ENCODE assay signal across 1 cellular context in the genomic region with DNA sequence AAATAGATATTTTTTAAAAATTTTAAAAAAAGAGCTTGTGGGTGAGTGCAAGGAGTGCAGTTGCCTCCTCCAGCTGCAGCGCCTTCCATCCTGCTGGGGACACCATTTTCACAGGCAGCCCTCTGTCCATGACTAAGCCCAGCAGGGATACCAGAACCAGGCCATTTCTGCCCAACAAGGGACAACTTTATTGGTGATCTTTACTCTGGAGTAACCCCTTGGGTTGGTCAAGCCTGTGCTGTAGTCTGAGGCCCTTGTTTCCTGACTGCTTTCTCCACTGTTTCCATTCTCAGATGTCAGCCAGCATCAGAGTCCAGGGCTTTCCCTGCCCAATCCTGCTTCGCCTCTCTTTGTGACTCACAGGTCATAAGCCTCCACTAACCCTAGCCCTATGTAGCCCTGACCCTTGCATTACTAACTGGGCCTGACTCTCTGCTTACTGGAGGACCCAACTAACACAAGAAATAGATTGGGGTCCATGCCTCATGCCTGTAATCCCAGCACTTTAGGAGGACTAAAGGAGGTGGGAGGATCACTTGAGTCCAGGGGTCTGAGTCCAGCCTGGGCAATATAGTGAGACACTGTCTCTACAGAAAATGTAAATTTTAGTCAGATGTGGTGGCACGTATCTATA.
TF ChIP-seq lines count a peak whose summit lies in the region.

No MANE protein-coding gene starts in this region.

TF ChIP-seq in HepG2, 621 proteins besides CTCF, POLR2A, EP300 and RAD21 (continued from another document):
- TF ChIP-seq, protein P1, sequence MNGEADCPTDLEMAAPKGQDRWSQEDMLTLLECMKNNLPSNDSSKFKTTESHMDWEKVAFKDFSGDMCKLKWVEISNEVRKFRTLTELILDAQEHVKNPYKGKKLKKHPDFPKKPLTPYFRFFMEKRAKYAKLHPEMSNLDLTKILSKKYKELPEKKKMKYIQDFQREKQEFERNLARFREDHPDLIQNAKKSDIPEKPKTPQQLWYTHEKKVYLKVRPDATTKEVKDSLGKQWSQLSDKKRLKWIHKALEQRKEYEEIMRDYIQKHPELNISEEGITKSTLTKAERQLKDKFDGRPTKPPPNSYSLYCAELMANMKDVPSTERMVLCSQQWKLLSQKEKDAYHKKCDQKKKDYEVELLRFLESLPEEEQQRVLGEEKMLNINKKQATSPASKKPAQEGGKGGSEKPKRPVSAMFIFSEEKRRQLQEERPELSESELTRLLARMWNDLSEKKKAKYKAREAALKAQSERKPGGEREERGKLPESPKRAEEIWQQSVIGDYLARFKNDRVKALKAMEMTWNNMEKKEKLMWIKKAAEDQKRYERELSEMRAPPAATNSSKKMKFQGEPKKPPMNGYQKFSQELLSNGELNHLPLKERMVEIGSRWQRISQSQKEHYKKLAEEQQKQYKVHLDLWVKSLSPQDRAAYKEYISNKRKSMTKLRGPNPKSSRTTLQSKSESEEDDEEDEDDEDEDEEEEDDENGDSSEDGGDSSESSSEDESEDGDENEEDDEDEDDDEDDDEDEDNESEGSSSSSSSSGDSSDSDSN (CRISPR knock-in tag; IDR thresholded peaks at IDR 0.05) = 0 out of 2 replicates have a peak, but pooled peaks have one; percentile 23
- TF ChIP-seq ZC3H13 (CRISPR knock-in tag; IDR thresholded peaks at IDR 0.05) (no peak), ZNF343 (CRISPR knock-in tag; IDR thresholded peaks at IDR 0.05) (no peak), FOXM1 (CRISPR knock-in tag; IDR thresholded peaks at IDR 0.05) (no peak), HOXA7 (CRISPR knock-in tag; IDR thresholded peaks at IDR 0.05) (no peak), THAP11 (CRISPR knock-in tag; IDR thresholded peaks at IDR 0.05) (no peak), FOXO1 (CRISPR knock-in tag; IDR thresholded peaks at IDR 0.05) (0 out of 2 replicates have a peak, but pooled peaks have one; percentile 20), CENPT (CRISPR knock-in tag; IDR thresholded peaks at IDR 0.05; ENCODE audit: low read depth) (no peak), ARNTL (CRISPR knock-in tag; IDR thresholded peaks at IDR 0.05) (no peak), ZNF605 (CRISPR knock-in tag; IDR thresholded peaks at IDR 0.05) (no peak), ZKSCAN8 (CRISPR knock-in tag; IDR thresholded peaks at IDR 0.05; ENCODE audit: borderline replicate concordance) (no peak), HNRNPLL (IDR thresholded peaks at IDR 0.05; ENCODE audit: low read depth, low read length, poor library complexity, severe bottlenecking) (no peak), ELF3 (CRISPR knock-in tag; IDR thresholded peaks at IDR 0.05) (no peak), ZNF629 (CRISPR knock-in tag; conservative IDR thresholded peaks at IDR 0.05) (no peak), SP1 (IDR thresholded peaks at IDR 0.05) (no peak), SP1 (CRISPR knock-in tag; IDR thresholded peaks at IDR 0.05) (no peak), ZNF543 (CRISPR knock-in tag; IDR thresholded peaks at IDR 0.05) (no peak), ZNF138 (CRISPR knock-in tag; IDR thresholded peaks at IDR 0.05; ENCODE audit: low read depth) (no peak), NFYC (CRISPR knock-in tag; IDR thresholded peaks at IDR 0.05) (peak; percentile 14; the same call in 1 of the 2 replicates), JDP2 (CRISPR knock-in tag; IDR thresholded peaks at IDR 0.05; ENCODE audit: borderline replicate concordance) (no peak), PHF20 (CRISPR knock-in tag; IDR thresholded peaks at IDR 0.05) (peak; percentile 39; the same call in 1 of the 2 replicates), ZNF883 (CRISPR knock-in tag; IDR thresholded peaks at IDR 0.05; ENCODE audit: not compliant biosample characterization) (no peak), NCOA1 (CRISPR knock-in tag; IDR thresholded peaks at IDR 0.05) (no peak), SP4 (CRISPR knock-in tag; IDR thresholded peaks at IDR 0.05) (no peak), CCAR2 (optimal IDR thresholded peaks at IDR 0.05; ENCODE audit: low read depth, low read length) (no peak), ZBTB21 (CRISPR knock-in tag; IDR thresholded peaks at IDR 0.05) (no peak), ZNF136 (CRISPR knock-in tag; IDR thresholded peaks at IDR 0.05; ENCODE audit: low read depth) (peak; percentile 73; the same call in 1 of the 2 replicates), MEF2D (CRISPR knock-in tag; IDR thresholded peaks at IDR 0.05) (peak; percentile 38; the same call in 1 of the 2 replicates), ZNF33B (CRISPR knock-in tag; IDR thresholded peaks at IDR 0.05) (0 out of 2 replicates have a peak, but pooled peaks have one; percentile 57), ZNF557 (CRISPR knock-in tag; IDR thresholded peaks at IDR 0.05) (no peak), ZSCAN12 (CRISPR knock-in tag; IDR thresholded peaks at IDR 0.05) (no peak), TCF7L2 (IDR thresholded peaks at IDR 0.05; ENCODE audit: low read depth, low read length) (no peak)
- TF ChIP-seq, protein P2, sequence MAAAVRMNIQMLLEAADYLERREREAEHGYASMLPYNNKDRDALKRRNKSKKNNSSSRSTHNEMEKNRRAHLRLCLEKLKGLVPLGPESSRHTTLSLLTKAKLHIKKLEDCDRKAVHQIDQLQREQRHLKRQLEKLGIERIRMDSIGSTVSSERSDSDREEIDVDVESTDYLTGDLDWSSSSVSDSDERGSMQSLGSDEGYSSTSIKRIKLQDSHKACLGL (CRISPR knock-in tag; IDR thresholded peaks at IDR 0.05) = no peak
- TF ChIP-seq, protein P3, sequence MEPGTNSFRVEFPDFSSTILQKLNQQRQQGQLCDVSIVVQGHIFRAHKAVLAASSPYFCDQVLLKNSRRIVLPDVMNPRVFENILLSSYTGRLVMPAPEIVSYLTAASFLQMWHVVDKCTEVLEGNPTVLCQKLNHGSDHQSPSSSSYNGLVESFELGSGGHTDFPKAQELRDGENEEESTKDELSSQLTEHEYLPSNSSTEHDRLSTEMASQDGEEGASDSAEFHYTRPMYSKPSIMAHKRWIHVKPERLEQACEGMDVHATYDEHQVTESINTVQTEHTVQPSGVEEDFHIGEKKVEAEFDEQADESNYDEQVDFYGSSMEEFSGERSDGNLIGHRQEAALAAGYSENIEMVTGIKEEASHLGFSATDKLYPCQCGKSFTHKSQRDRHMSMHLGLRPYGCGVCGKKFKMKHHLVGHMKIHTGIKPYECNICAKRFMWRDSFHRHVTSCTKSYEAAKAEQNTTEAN (CRISPR knock-in tag; conservative IDR thresholded peaks at IDR 0.05) = no peak
- TF ChIP-seq, protein P4, sequence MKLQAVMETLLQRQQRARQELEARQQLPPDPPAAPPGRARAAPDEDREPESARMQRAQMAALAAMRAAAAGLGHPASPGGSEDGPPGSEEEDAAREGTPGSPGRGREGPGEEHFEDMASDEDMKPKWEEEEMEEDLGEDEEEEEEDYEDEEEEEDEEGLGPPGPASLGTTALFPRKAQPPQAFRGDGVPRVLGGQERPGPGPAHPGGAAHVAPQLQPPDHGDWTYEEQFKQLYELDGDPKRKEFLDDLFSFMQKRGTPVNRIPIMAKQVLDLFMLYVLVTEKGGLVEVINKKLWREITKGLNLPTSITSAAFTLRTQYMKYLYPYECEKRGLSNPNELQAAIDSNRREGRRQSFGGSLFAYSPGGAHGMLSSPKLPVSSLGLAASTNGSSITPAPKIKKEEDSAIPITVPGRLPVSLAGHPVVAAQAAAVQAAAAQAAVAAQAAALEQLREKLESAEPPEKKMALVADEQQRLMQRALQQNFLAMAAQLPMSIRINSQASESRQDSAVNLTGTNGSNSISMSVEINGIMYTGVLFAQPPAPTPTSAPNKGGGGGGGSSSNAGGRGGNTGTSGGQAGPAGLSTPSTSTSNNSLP (IDR thresholded peaks at IDR 0.05; ENCODE audit: low read depth, low read length) = no peak
- TF ChIP-seq, protein P5, sequence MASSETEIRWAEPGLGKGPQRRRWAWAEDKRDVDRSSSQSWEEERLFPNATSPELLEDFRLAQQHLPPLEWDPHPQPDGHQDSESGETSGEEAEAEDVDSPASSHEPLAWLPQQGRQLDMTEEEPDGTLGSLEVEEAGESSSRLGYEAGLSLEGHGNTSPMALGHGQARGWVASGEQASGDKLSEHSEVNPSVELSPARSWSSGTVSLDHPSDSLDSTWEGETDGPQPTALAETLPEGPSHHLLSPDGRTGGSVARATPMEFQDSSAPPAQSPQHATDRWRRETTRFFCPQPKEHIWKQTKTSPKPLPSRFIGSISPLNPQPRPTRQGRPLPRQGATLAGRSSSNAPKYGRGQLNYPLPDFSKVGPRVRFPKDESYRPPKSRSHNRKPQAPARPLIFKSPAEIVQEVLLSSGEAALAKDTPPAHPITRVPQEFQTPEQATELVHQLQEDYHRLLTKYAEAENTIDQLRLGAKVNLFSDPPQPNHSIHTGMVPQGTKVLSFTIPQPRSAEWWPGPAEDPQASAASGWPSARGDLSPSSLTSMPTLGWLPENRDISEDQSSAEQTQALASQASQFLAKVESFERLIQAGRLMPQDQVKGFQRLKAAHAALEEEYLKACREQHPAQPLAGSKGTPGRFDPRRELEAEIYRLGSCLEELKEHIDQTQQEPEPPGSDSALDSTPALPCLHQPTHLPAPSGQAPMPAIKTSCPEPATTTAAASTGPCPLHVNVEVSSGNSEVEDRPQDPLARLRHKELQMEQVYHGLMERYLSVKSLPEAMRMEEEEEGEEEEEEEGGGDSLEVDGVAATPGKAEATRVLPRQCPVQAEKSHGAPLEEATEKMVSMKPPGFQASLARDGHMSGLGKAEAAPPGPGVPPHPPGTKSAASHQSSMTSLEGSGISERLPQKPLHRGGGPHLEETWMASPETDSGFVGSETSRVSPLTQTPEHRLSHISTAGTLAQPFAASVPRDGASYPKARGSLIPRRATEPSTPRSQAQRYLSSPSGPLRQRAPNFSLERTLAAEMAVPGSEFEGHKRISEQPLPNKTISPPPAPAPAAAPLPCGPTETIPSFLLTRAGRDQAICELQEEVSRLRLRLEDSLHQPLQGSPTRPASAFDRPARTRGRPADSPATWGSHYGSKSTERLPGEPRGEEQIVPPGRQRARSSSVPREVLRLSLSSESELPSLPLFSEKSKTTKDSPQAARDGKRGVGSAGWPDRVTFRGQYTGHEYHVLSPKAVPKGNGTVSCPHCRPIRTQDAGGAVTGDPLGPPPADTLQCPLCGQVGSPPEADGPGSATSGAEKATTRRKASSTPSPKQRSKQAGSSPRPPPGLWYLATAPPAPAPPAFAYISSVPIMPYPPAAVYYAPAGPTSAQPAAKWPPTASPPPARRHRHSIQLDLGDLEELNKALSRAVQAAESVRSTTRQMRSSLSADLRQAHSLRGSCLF (CRISPR knock-in tag; IDR thresholded peaks at IDR 0.05; ENCODE audit: borderline replicate concordance) = no peak
- TF ChIP-seq, protein P6, sequence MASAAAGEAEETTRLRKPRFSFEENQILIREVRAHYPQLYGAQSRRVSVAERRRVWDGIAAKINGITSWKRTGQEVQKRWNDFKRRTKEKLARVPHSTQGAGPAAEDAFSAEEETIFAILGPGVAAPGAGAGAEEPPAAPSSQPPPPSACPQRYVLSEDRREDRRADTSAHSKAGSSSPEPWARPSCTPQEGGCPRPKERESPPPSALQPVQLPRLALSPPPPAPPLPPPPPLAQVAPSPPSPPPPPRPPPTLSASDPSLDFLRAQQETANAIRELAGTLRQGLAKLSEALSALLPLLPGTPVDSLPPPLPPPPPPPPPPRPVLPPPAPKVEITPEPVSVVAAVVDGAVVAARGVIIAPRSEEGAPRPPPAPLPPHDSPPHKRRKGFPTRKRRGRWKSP (CRISPR knock-in tag; IDR thresholded peaks at IDR 0.05) = no peak
- TF ChIP-seq, protein P7, sequence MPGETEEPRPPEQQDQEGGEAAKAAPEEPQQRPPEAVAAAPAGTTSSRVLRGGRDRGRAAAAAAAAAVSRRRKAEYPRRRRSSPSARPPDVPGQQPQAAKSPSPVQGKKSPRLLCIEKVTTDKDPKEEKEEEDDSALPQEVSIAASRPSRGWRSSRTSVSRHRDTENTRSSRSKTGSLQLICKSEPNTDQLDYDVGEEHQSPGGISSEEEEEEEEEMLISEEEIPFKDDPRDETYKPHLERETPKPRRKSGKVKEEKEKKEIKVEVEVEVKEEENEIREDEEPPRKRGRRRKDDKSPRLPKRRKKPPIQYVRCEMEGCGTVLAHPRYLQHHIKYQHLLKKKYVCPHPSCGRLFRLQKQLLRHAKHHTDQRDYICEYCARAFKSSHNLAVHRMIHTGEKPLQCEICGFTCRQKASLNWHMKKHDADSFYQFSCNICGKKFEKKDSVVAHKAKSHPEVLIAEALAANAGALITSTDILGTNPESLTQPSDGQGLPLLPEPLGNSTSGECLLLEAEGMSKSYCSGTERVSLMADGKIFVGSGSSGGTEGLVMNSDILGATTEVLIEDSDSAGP (CRISPR knock-in tag; IDR thresholded peaks at IDR 0.05; ENCODE audit: borderline replicate concordance) = no peak
- TF ChIP-seq, protein P8, sequence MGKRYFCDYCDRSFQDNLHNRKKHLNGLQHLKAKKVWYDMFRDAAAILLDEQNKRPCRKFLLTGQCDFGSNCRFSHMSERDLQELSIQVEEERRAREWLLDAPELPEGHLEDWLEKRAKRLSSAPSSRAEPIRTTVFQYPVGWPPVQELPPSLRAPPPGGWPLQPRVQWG (CRISPR knock-in tag; IDR thresholded peaks at IDR 0.05; ENCODE audit: borderline replicate concordance, low read depth) = no peak
- TF ChIP-seq, protein P9, sequence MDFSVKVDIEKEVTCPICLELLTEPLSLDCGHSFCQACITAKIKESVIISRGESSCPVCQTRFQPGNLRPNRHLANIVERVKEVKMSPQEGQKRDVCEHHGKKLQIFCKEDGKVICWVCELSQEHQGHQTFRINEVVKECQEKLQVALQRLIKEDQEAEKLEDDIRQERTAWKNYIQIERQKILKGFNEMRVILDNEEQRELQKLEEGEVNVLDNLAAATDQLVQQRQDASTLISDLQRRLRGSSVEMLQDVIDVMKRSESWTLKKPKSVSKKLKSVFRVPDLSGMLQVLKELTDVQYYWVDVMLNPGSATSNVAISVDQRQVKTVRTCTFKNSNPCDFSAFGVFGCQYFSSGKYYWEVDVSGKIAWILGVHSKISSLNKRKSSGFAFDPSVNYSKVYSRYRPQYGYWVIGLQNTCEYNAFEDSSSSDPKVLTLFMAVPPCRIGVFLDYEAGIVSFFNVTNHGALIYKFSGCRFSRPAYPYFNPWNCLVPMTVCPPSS (IDR thresholded peaks at IDR 0.05) = no peak
